Comparison of ENCODE assay signal across 18 cellular contexts in the genomic region with DNA sequence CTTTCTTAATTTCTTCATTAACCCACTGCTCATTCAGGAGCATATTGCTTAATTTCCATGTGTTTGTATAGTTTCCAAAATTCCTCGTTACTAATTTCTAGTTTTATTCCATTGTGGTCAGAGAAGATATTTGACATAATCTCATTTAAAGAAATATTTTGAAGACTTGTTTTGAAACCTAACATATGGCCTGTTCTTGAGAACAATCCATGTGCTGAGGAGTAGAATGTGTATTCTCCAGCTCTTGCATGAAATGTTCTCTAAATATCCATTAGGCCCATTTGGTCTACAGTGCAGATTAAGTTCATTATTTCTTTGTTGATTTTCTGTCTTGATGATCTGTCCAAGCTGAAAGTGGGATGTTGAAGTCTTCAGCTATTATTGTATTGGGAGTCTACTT.
A peak's percentile ranks its signal among the peaks of the same experiment; 100 is the strongest.
DNase-seq lines count a peak whose midpoint lies in the region; ATAC-seq and TF ChIP-seq lines count a peak whose summit lies in the region.
"Had no signal": no experiment of that assay in that cellular context is flagged by ENCODE, and none has a peak within 500 bp of the region (broad histone marks: within the 10 kb centered on the region; RNA-seq: fewer than 3 reads in every experiment).

No MANE protein-coding gene starts in this region.

- no peaks in the 10 kb centered on the region for H3K79me1 ChIP-seq in IMR-90 (ENCODE audit: low read depth in 1 of 2, low read length in 2 of 2)

- dilution Hi-C loops in IMR-90 (cut with HindIII; ENCODE audit: low sequenced_read_pairs, unreplicated experiment), result no loop called here

- H3K36me3 ChIP-seq in IMR-90 (ENCODE audit: control insufficient read depth, insufficient read depth, low read length), result no peaks in the 10 kb centered on the region
- H3K36me3 ChIP-seq: HAP-1 had no signal

- TF ChIP-seq POLR2A in IMR-90 (IDR thresholded peaks at IDR 0.05; ENCODE audit: low read depth, low read length), result no peak

- no peak overlapping the region for H2BK5ac ChIP-seq in IMR-90 (ENCODE audit: low read depth, low read length, poor library complexity, severe bottlenecking)

- in situ Hi-C loops in IMR-90 (cut with MboI; ENCODE audit: low sequenced_read_pairs), result no loop called here

- no peaks in the 10 kb centered on the region for H4K20me1 ChIP-seq in IMR-90 (ENCODE audit: insufficient read depth, low read length)

- no peak for TF ChIP-seq RAD21 in IMR-90 (IDR thresholded peaks at IDR 0.05; ENCODE audit: low read length)

- DNase-seq in AG09319 (ENCODE audit: extremely low read depth, low read depth) (peak; percentile 45), IMR-90 (peak; percentile 68), fibroblast of gingiva (ENCODE audit: low read depth) (peak; percentile 71), iris pigment epithelial cell (ENCODE audit: low read depth) (peak; percentile 55), glutamatergic neuron (no peak)
- DNase-seq: 8988T; AML-193; Caco-2; CD4-positive, alpha-beta T cell; GDM1; GM23248; KBM-7 had no signal

- H3K27ac Mint-ChIP-seq in glutamatergic neuron (ENCODE audit: unreplicated experiment), result no peak overlapping the region
- H3K27ac Mint-ChIP-seq: CD4-positive, alpha-beta T cell; IgD-negative memory B cell had no signal

- H3K4ac ChIP-seq in IMR-90 (ENCODE audit: low read depth, low read length), result no peak overlapping the region

- H3K9me1 ChIP-seq in IMR-90 (ENCODE audit: insufficient read depth, low read length), result no peaks in the 10 kb centered on the region

- H3K36me3 Mint-ChIP-seq in glutamatergic neuron (ENCODE audit: unreplicated experiment), result no peaks in the 10 kb centered on the region

- H3K4me3 Mint-ChIP-seq in glutamatergic neuron (ENCODE audit: unreplicated experiment), result no peak overlapping the region
- H3K4me3 Mint-ChIP-seq: CD4-positive, alpha-beta T cell had no signal

- no peak overlapping the region for H4K5ac ChIP-seq in IMR-90 (ENCODE audit: low read depth, low read length)

- H3K9me3 Mint-ChIP-seq in glutamatergic neuron (ENCODE audit: unreplicated experiment), result no peaks in the 10 kb centered on the region
- H3K9me3 Mint-ChIP-seq: CD4-positive, alpha-beta T cell; IgD-negative memory B cell had no signal

- no TSS peak for BruUV-seq in IMR-90 (replicated peaks; lab: Mats Ljungman, UMichigan)

- TF ChIP-seq CTCF in AG09319 (IDR thresholded peaks at IDR 0.05; ENCODE audit: low read depth, low read length), result no peak
- TF ChIP-seq CTCF in IMR-90 (conservative IDR thresholded peaks at IDR 0.05; ENCODE audit: low read depth, low read length), result no peak
- no peak for TF ChIP-seq CTCF in glutamatergic neuron (IDR thresholded peaks at IDR 0.05; ENCODE audit: partially characterized antibody, unreplicated experiment)

- peak; percentile 75 for ATAC-seq in IMR-90 (ENCODE audit: low read depth)
- ATAC-seq in GM21786 (IDR thresholded peaks at IDR 0.05; ENCODE audit: unreplicated experiment), result no peak
- ATAC-seq in GM18870 (IDR thresholded peaks at IDR 0.05; ENCODE audit: unreplicated experiment), result no peak
- no peak for ATAC-seq in GM21737 (IDR thresholded peaks at IDR 0.05; ENCODE audit: unreplicated experiment)

- no peak overlapping the region for H2BK15ac ChIP-seq in IMR-90 (ENCODE audit: low read depth, low read length)

- no CpG with 5 or more reads among the region's 1 CpG for WGBS in IMR-90 (ENCODE audit: extremely low coverage in 2 of 2, insufficient read length in 1 of 2), 2 experiments

- POLR2A ChIA-PET in IMR-90 (lab: Charles Lee; ENCODE audit: unreplicated experiment), result interaction anchor here (0.7 kb wide), 1 partner anchor 275 kb away, joined by 4 read pairs; no protein-coding TSS in a partner anchor

- no peak overlapping the region for H2BK120ac ChIP-seq in IMR-90 (ENCODE audit: low read depth, low read length)

- H2BK20ac ChIP-seq in IMR-90 (ENCODE audit: low read depth, low read length), result no peak overlapping the region

- H3K14ac ChIP-seq in IMR-90 (replicated peaks; ENCODE audit: low read depth, low read length), result no peak overlapping the region

- no peak overlapping the region for H2AK5ac ChIP-seq in IMR-90 (ENCODE audit: low read depth, low read length)

- H4K91ac ChIP-seq in IMR-90 (ENCODE audit: insufficient read depth, low read depth, low read length), result no peak overlapping the region

- intact Hi-C loops in IMR-90 (cut with micrococcal nuclease), result no loop called here

- no peak overlapping the region for H2AK9ac ChIP-seq in IMR-90 (replicated peaks; ENCODE audit: low read depth, low read length, poor library complexity)

- peaks cover 1% of the 10 kb centered on the region for H3K27me3 Mint-ChIP-seq in glutamatergic neuron (ENCODE audit: unreplicated experiment)

- H3K9me3 ChIP-seq in IMR-90 (ENCODE audit: control insufficient read depth, insufficient read depth, low read length), result no peaks in the 10 kb centered on the region
- H3K9me3 ChIP-seq: Caco-2, HAP-1 had no signal

- no peak overlapping the region for H2AFZ ChIP-seq in IMR-90 (replicated peaks; ENCODE audit: low read length, poor library complexity)
- H2AFZ ChIP-seq: GM23248 had no signal

- CTCF ChIA-PET in IMR-90 (lab: Yijun Ruan, JAX), result interaction anchor here (0.6 to 1.3 kb wide), 4 partner anchors 14 to 1088 kb away, joined by 3 to 5 read pairs (median 4); no protein-coding TSS in a partner anchor

- H3K4me1 Mint-ChIP-seq in glutamatergic neuron (ENCODE audit: low read depth, unreplicated experiment), result no peaks in the 10 kb centered on the region
- H3K4me1 Mint-ChIP-seq: IgD-negative memory B cell had no signal

- no peak overlapping the region for H3K4me3 ChIP-seq in IMR-90 (ENCODE audit: insufficient read depth, low read depth, low read length)
- H3K4me3 ChIP-seq: GM23248, HAP-1 had no signal

- no peak overlapping the region for H3K9ac ChIP-seq in IMR-90 (ENCODE audit: low read depth, low read length)
- H3K9ac ChIP-seq: GM23248 had no signal

- H3K27ac ChIP-seq in IMR-90 (ENCODE audit: insufficient read depth, low read length), result no peak overlapping the region
- H3K27ac ChIP-seq: C4-2B, GM23248 had no signal

- no peak overlapping the region for H3K56ac ChIP-seq in IMR-90 (ENCODE audit: extremely low read depth, insufficient read depth, low read length)

- no peak overlapping the region for H4K8ac ChIP-seq in IMR-90 (ENCODE audit: low read depth in 2 of 2, low read length in 2 of 2)

- no peak overlapping the region for H3K18ac ChIP-seq in IMR-90 (ENCODE audit: low read depth, low read length)

- peaks cover 6% of the 10 kb centered on the region; the same call in 1 of the 2 replicates for H3K4me1 ChIP-seq in IMR-90 (ENCODE audit: control insufficient read depth, insufficient read depth, low read length)
- H3K4me1 ChIP-seq: Caco-2, HAP-1 had no signal

- no peak overlapping the region for H3K23ac ChIP-seq in IMR-90 (ENCODE audit: low read depth, low read length)

- no peak overlapping the region for H3K4me2 ChIP-seq in IMR-90 (ENCODE audit: low read depth, low read length)

- H3K27me3 ChIP-seq in IMR-90 (ENCODE audit: control insufficient read depth, insufficient read depth, low read length), result no peaks in the 10 kb centered on the region

TF ChIP-seq in IMR-90, 13 proteins besides CTCF, POLR2A, EP300 and RAD21:
- TF ChIP-seq MAFK (IDR thresholded peaks at IDR 0.05; ENCODE audit: low read depth, low read length) (no peak), CEBPB (IDR thresholded peaks at IDR 0.05; ENCODE audit: low read depth, low read length) (peak; percentile 25; the same call in 1 of the 2 replicates)
